8 cellular contexts compared by ENCODE assay signal in the genomic region with DNA sequence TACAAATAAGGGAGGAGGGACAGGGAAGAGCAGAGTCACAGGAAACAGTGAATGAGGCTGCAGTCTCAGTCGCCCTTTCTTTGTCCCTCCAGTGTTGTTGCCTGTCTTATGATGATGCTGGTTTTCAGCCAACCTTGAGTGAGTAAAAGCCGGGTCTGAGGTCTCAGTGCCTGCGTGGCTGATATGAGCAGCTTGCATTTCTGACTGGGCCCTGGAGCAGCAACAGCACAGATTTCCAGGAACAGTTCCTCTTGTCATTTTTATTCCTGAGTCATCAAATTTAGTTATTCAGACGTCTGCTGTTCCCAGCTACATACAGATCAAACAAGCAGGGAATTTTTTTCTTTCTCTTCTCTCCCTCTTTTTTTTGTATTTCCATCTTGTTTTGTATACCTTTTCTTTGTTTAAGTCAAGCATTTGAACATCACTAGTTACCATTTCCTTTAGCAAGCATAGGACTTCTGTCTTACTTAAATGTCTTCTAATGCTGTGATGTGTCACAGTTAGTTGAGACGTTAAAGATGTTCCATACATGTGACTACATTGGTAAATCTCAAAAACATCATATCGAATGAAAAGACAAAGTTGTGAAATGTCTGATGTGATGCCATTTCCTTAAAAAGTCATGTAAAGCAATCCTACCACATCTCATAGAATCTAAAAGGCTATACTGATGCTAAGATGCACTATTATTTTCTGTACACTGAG. TPM values are rescaled to one million over a fixed set of nuclear protein-coding genes. Genes with fewer than 3 reads are reported as not detected.
DNase-seq lines count a peak whose midpoint lies in the region; ATAC-seq and TF ChIP-seq lines count a peak whose summit lies in the region.

No MANE protein-coding gene starts in this region.

- H3K36me3 Mint-ChIP-seq in CD4-positive, alpha-beta T cell (ENCODE audit: low read depth), result peaks cover 23% of the 10 kb centered on the region

- no peaks in the 10 kb centered on the region for H3K27me3 ChIP-seq in CD4-positive, alpha-beta T cell (ENCODE audit: control insufficient read depth, insufficient read depth, low read length)
- H3K27me3 ChIP-seq in adipocyte (replicated peaks; ENCODE audit: control insufficient read depth, insufficient read depth, low read length), result no peaks in the 10 kb centered on the region

- H3K27ac Mint-ChIP-seq in CD4-positive, alpha-beta T cell, result peak overlapping the region; percentile 85

- POLR2A ChIA-PET in CD4-positive, alpha-beta T cell (lab: Charles Lee), result interaction anchor here (1.1 to 1.7 kb wide), 3 partner anchors 20 to 60 kb away, joined by 3 to 7 read pairs (median 3); partner anchors contain the start of gene SLC16A10

- H3K9me3 Mint-ChIP-seq in CD4-positive, alpha-beta T cell, result peaks cover 2% of the 10 kb centered on the region

- H3K9me3 ChIP-seq in CD4-positive, alpha-beta T cell (ENCODE audit: control insufficient read depth, low read length), result no peaks in the 10 kb centered on the region
- H3K9me3 ChIP-seq in adipocyte (ENCODE audit: control insufficient read depth, low read length), result no peaks in the 10 kb centered on the region

- H3K9ac ChIP-seq in adipocyte (ENCODE audit: low read length), result peak overlapping the region; percentile 15

- TF ChIP-seq CTCF in CD4-positive, alpha-beta T cell (IDR thresholded peaks at IDR 0.05), result no peak

- peaks cover 10% of the 10 kb centered on the region for H3K4me1 ChIP-seq in adipocyte (ENCODE audit: control insufficient read depth, insufficient read depth, low read length)

- peak overlapping the region; percentile 67 for H3K27ac ChIP-seq in CD4-positive, alpha-beta T cell (ENCODE audit: low read depth, low read length)

- H3K36me3 ChIP-seq in adipocyte (ENCODE audit: control insufficient read depth, insufficient read depth, low read length, severe bottlenecking), result no peaks in the 10 kb centered on the region

- intact Hi-C loops in CD4-positive, alpha-beta T cell (cut with DNase I, micrococcal nuclease), result loop anchor here in 1 of 2 experiments (1.0 to 2.0 kb wide), 2 partner anchors 17 to 26 kb away; no protein-coding TSS in a partner anchor
- intact Hi-C loops in left colon (cut with DNase I, micrococcal nuclease), result no loop called here

- DNase-seq in CD4-positive, alpha-beta T cell, result peak in 4 of 10 experiments; percentile 3 to 14 (median 8)
- DNase-seq in NCI-H1694 (lab: John Stamatoyannopoulos, UW), result peak; percentile 6
- DNase-seq in adipocyte (ENCODE audit: low read depth), result peak; percentile 7
- no peak for DNase-seq in left colon
- DNase-seq in stimulated activated CD8-positive, alpha-beta memory T cell treated with anti-CD3 and anti-CD28 coated beads, Interleukin-4, amount 100 ng/mL, for 48 hours, result peak; percentile 50
- DNase-seq in effector CD8-positive, alpha-beta T cell (lab: John Stamatoyannopoulos, UW), result no peak
- DNase-seq in COR-L47 (lab: John Stamatoyannopoulos, UW), result no peak

- H3K4me3 ChIP-seq in adipocyte (ENCODE audit: low read length), result no peak overlapping the region

- H3K4me1 Mint-ChIP-seq in CD4-positive, alpha-beta T cell (ENCODE audit: low read depth), result peaks cover 48% of the 10 kb centered on the region

- CTCF ChIA-PET in CD4-positive, alpha-beta T cell (lab: Charles Lee), result interaction anchor here (0.6 kb wide), 1 partner anchor 333 kb away, joined by 4 read pairs; no protein-coding TSS in a partner anchor

- H3K4me3 Mint-ChIP-seq in CD4-positive, alpha-beta T cell, result peak overlapping the region; percentile 52

- no peaks in the 10 kb centered on the region for H3K27me3 Mint-ChIP-seq in CD4-positive, alpha-beta T cell

- ATAC-seq in CD4-positive, alpha-beta T cell (ENCODE audit: poor library complexity), result peak; percentile 77
- ATAC-seq in left colon (peak; percentile 17), HG03045 (IDR thresholded peaks at IDR 0.05; ENCODE audit: unreplicated experiment) (no peak)

RNA-seq across cellular contexts. Expression of gene SLC16A10, which starts 26.6 kb away (rescaled TPM):
- total RNA-seq in CD4-positive, alpha-beta T cell, result 10 to 100 TPM; 13.4 to 13.8 TPM
- total RNA-seq in left colon, result 1 to 10 TPM; 4.0 TPM

Comparison
In these comparisons a context has a peak if more than half of its experiments do, and no peak if none do; other contexts are left out.
1. DNase-seq: peak in NCI-H1694 (single experiment), adipocyte (single experiment) and stimulated activated CD8-positive, alpha-beta memory T cell treated with anti-CD3 and anti-CD28 coated beads, Interleukin-4, amount 100 ng/mL, for 48 hours (single experiment); none in left colon (0 of 2), effector CD8-positive, alpha-beta T cell (single experiment) and COR-L47 (single experiment).